8 cellular contexts compared by ENCODE assay signal in genomic region chr3:129439381-129439816, GRCh38. TPM values are rescaled to one million over a fixed set of nuclear protein-coding genes. Genes with fewer than 3 reads are reported as not detected.
DNase-seq lines count a peak whose midpoint lies in the region; ATAC-seq and TF ChIP-seq lines count a peak whose summit lies in the region.

No MANE protein-coding gene starts in this region.

- 0 to 1% methylated on average over 16 of the region's 16 CpGs for WGBS in heart right ventricle, 2 donors

- peak overlapping the region; percentile 86 for H3K9ac ChIP-seq in OCI-LY1 (ENCODE audit: low read length)
- peak overlapping the region; percentile 92 for H3K9ac ChIP-seq in rectal smooth muscle tissue (ENCODE audit: low read length)

- H3K36me3 ChIP-seq in OCI-LY1 (ENCODE audit: insufficient read depth, low read length): peaks cover 41% of the 10 kb centered on the region; the same call in 1 of the 2 replicates
- peaks cover 0 to 41% (median 6%) of the 10 kb centered on the region in 9 donors for H3K36me3 ChIP-seq in heart right ventricle
- H3K36me3 ChIP-seq in rectal smooth muscle tissue (ENCODE audit: control insufficient read depth, insufficient read depth, low read length): peaks cover 4% of the 10 kb centered on the region

- DNase-seq in activated naive CD4-positive, alpha-beta T cell treated with anti-CD3 and anti-CD28 coated beads, Interleukin-2, amount 50 U/mL, for 16 hours: peak; percentile 44
- peak in 1 of 2 donors; percentile 34 for DNase-seq in heart right ventricle
- no peak for DNase-seq in DMS153 treated with DMSO at 0.1 percent for 48 hours (lab: John Stamatoyannopoulos, UW; ENCODE audit: unreplicated experiment)
- no peak for DNase-seq in NCI-H2107 (lab: John Stamatoyannopoulos, UW)

- no peaks in the 10 kb centered on the region for H3K27me3 ChIP-seq in OCI-LY1 (ENCODE audit: insufficient read depth, low read length)
- H3K27me3 ChIP-seq in heart right ventricle: no peaks in the 10 kb centered on the region
- no peaks in the 10 kb centered on the region for H3K27me3 ChIP-seq in rectal smooth muscle tissue (ENCODE audit: control insufficient read depth, insufficient read depth, low read length)

- H3K27ac ChIP-seq in OCI-LY1 (ENCODE audit: low read depth, low read length, poor library complexity, severe bottlenecking) (peak overlapping the region; percentile 76), heart right ventricle (peak overlapping the region; percentile 62 to 96 (median 89)), rectal smooth muscle tissue (ENCODE audit: low read depth, low read length) (peak overlapping the region; percentile 77)

- H3F3A ChIP-seq in OCI-LY1 (ENCODE audit: insufficient read depth, low read length): no peaks in the 10 kb centered on the region

- H3K4me1 ChIP-seq in OCI-LY1 (ENCODE audit: insufficient read depth, low read length, severe bottlenecking): peaks cover 66% of the 10 kb centered on the region
- H3K4me1 ChIP-seq in heart right ventricle: peaks cover 24 to 88% (median 68%) of the 10 kb centered on the region in 9 donors
- peaks cover 8% of the 10 kb centered on the region for H3K4me1 ChIP-seq in rectal smooth muscle tissue (ENCODE audit: control insufficient read depth, insufficient read depth, low read length)

- H3K4me3 ChIP-seq in GM12875 (ENCODE audit: low read depth, low read length) (peak overlapping the region; percentile 95), OCI-LY1 (ENCODE audit: low read depth, low read length, poor library complexity, severe bottlenecking) (peak overlapping the region; percentile 81), heart right ventricle (peak overlapping the region; percentile 64 to 91 (median 82)), rectal smooth muscle tissue (ENCODE audit: low read length) (peak overlapping the region; percentile 87)

- H3K9me2 ChIP-seq in OCI-LY1 (ENCODE audit: low read depth, low read length): no peaks in the 10 kb centered on the region

- H3K9me3 ChIP-seq in OCI-LY1 (ENCODE audit: low read length) (no peaks in the 10 kb centered on the region), heart right ventricle (no peaks in the 10 kb centered on the region)

- peak; percentile 6 for ATAC-seq in HG02938 (IDR thresholded peaks at IDR 0.05; ENCODE audit: unreplicated experiment)
- peak in 7 of 8 donors; percentile 0 to 15 (median 4) for ATAC-seq in heart right ventricle

- TF ChIP-seq CTCF in GM12875 (IDR thresholded peaks at IDR 0.05; ENCODE audit: borderline replicate concordance, insufficient read depth, low read depth, low read length) (no peak), OCI-LY1 (IDR thresholded peaks at IDR 0.05; ENCODE audit: low read length) (no peak), heart right ventricle (IDR thresholded peaks at IDR 0.05) (no peak)

- H4K20me1 ChIP-seq in OCI-LY1 (ENCODE audit: insufficient read depth, low read length): no peaks in the 10 kb centered on the region

- intact Hi-C loops in heart right ventricle (cut with DNase I): loop anchor here in 1 of 10 donors (5.0 kb wide), 1 partner anchor 42 kb away; no protein-coding TSS in a partner anchor

- peak overlapping the region; percentile 2 for H2AFZ ChIP-seq in OCI-LY1 (ENCODE audit: low read length)

- H3K4me2 ChIP-seq in OCI-LY1 (ENCODE audit: low read length): peak overlapping the region; percentile 70

- peaks cover 35% of the 10 kb centered on the region for H3K79me2 ChIP-seq in OCI-LY1 (ENCODE audit: insufficient read depth, low read length)

RNA-seq across cellular contexts. Expression of gene MBD4, which starts 0.3 kb away (rescaled TPM):
- total RNA-seq in heart right ventricle: 10 to 100 TPM; 16.4 to 31.9 (median 19.2) TPM
- 10 to 100 TPM; 11.1 to 37.8 TPM for polyA plus RNA-seq in heart right ventricle

RNA-seq across cellular contexts. Expression of gene IFT122, which starts 0.6 kb away (rescaled TPM):
- 10 to 100 TPM; 12.4 to 23.9 (median 16.8) TPM for total RNA-seq in heart right ventricle
- polyA plus RNA-seq in heart right ventricle: 10 to 100 TPM in 1 of 2 donors, 1 to 10 TPM in 1; 9.7 to 29.1 TPM

RNA-seq across cellular contexts. Expression of gene EFCAB12, which starts 11.0 kb away (rescaled TPM):
- total RNA-seq in heart right ventricle: under 1 TPM in 4 of 10 donors, not detected in 6; 0.15 to 0.23 (median 0.16) TPM
- under 1 TPM in 1 of 2 donors, not detected in 1; 0.10 TPM for polyA plus RNA-seq in heart right ventricle
